In the genomic region with DNA sequence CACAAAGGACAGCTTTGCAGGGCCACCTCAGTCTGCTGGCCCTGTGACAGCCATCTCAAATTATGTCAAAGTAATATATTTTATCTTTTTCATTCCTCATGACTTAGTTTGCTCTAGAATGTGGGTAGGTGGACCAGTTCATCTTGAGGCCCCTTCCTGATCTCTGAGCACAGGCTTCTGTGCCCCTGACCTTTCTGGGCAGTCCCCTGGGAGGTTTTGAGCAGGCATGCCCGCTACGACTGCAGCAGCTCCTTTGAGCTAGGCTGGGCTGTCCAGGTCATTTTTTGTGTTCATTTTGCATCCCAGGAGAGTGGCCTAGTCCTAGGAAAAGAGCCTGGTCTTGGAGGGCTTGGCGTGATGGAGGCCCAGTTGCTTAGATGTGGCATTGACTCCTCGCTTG, we compare ENCODE assay signal across 22 cellular contexts. TPM values are rescaled to one million over a fixed set of nuclear protein-coding genes. Genes with fewer than 3 reads are reported as not detected.
DNase-seq lines count a peak whose midpoint lies in the region; ATAC-seq and TF ChIP-seq lines count a peak whose summit lies in the region.
"Had no signal": no experiment of that assay in that cellular context is flagged by ENCODE, and none has a peak within 500 bp of the region (broad histone marks: within the 10 kb centered on the region; RNA-seq: fewer than 3 reads in every experiment).

No MANE protein-coding gene starts in this region.

- DNase-seq in CD4-positive, alpha-beta T cell, result no peak
- no peak for DNase-seq in activated T-helper 1 cell treated with anti-CD3 and anti-CD28 coated beads, Interleukin-12 subunit alpha, Interleukin-12 subunit beta, Interleukin-2, Interleukin-4 antibody, amounts not matched to agents 30 ng/mL and 10 ng/mL and 1 ng/mL, durations not matched to agents 14 hours and 24 hours and 36 hours (ENCODE audit: low spot score)
- DNase-seq in memory B cell (ENCODE audit: low spot score in 2 of 2) (no peak), Ammon's horn (ENCODE audit: low spot score) (no peak), nephron progenitor cell (no peak), amniotic stem cell (lab: John Stamatoyannopoulos, UW) (no peak)
- DNase-seq: activated gamma-delta T cell; Caco-2; DMS79 treated with DMSO at 0.1 percent for 48 hours; erythroblast; foreskin keratinocyte; hippocampal formation; mucosa of descending colon; MV-4-11; NCI-H510A treated with DMSO at 0.1 percent for 48 hours; SJCRH30; stimulated activated CD4-positive, alpha-beta T cell treated with anti-CD3 and anti-CD28 coated beads, Interleukin-2, amount 100 ng/mL, for 24 hours; stimulated activated naive CD4-positive, alpha-beta T cell treated with Interleukin-2 at 50 U/mL for 16 hours; tibial artery had no signal

- peaks cover 99% of the 10 kb centered on the region for H3K4me1 ChIP-seq in BLaER1
- H3K4me1 ChIP-seq: Caco-2, foreskin keratinocyte, tibial artery had no signal

- no peaks in the 10 kb centered on the region for H3K27me3 ChIP-seq in BLaER1
- H3K27me3 ChIP-seq in CD4-positive, alpha-beta T cell (ENCODE audit: control insufficient read depth, insufficient read depth, low read length), result no peaks in the 10 kb centered on the region
- H3K27me3 ChIP-seq: foreskin keratinocyte, SJCRH30, tibial artery had no signal

- H3K9me3 ChIP-seq in BLaER1, result no peaks in the 10 kb centered on the region
- H3K9me3 ChIP-seq in CD4-positive, alpha-beta T cell (ENCODE audit: control insufficient read depth, low read length), result no peaks in the 10 kb centered on the region
- H3K9me3 ChIP-seq: Caco-2, mucosa of descending colon, SJCRH30, tibial artery had no signal

- H3K9ac ChIP-seq in BLaER1, result no peak overlapping the region
- H3K9ac ChIP-seq: KMS-11 had no signal

- no peaks in the 10 kb centered on the region for H3K27me3 Mint-ChIP-seq in CD4-positive, alpha-beta T cell
- no peaks in the 10 kb centered on the region for H3K27me3 Mint-ChIP-seq in activated T-helper 1 cell treated with anti-CD3 and anti-CD28 coated beads, Interleukin-12 subunit alpha, Interleukin-12 subunit beta, Interleukin-2, Interleukin-4 antibody, amounts not matched to agents 30 ng/mL and 10 ng/mL and 1 ng/mL, durations not matched to agents 14 hours and 24 hours and 36 hours (ENCODE audit: insufficient read depth)
- H3K27me3 Mint-ChIP-seq in memory B cell (no peaks in the 10 kb centered on the region), nephron progenitor cell (ENCODE audit: low read depth, poor library complexity) (peaks cover 23% of the 10 kb centered on the region)

- H3K27ac Mint-ChIP-seq in CD4-positive, alpha-beta T cell, result peak overlapping the region; percentile 86
- H3K27ac Mint-ChIP-seq in activated T-helper 1 cell treated with anti-CD3 and anti-CD28 coated beads, Interleukin-12 subunit alpha, Interleukin-12 subunit beta, Interleukin-2, Interleukin-4 antibody, amounts not matched to agents 30 ng/mL and 10 ng/mL and 1 ng/mL, durations not matched to agents 14 hours and 24 hours and 36 hours, result peak overlapping the region; percentile 59
- H3K27ac Mint-ChIP-seq in memory B cell (peak overlapping the region; percentile 84), nephron progenitor cell (no peak overlapping the region)

- no peaks in the 10 kb centered on the region for H3K9me3 Mint-ChIP-seq in CD4-positive, alpha-beta T cell
- no peaks in the 10 kb centered on the region for H3K9me3 Mint-ChIP-seq in activated T-helper 1 cell treated with anti-CD3 and anti-CD28 coated beads, Interleukin-12 subunit alpha, Interleukin-12 subunit beta, Interleukin-2, Interleukin-4 antibody, amounts not matched to agents 30 ng/mL and 10 ng/mL and 1 ng/mL, durations not matched to agents 14 hours and 24 hours and 36 hours
- H3K9me3 Mint-ChIP-seq in memory B cell (no peaks in the 10 kb centered on the region), nephron progenitor cell (no peaks in the 10 kb centered on the region)

- no peak overlapping the region for H3K4me3 ChIP-seq in BLaER1
- H3K4me3 ChIP-seq: mucosa of descending colon, SJCRH30, skin epidermis, tibial artery had no signal

- ATAC-seq in CD4-positive, alpha-beta T cell (ENCODE audit: poor library complexity), result no peak
- ATAC-seq in memory B cell (ENCODE audit: low read depth), result no peak
- ATAC-seq: foreskin keratinocyte had no signal

- peaks cover 100% of the 10 kb centered on the region for H3K36me3 ChIP-seq in BLaER1
- H3K36me3 ChIP-seq: SJCRH30, tibial artery had no signal

- peaks cover 100% of the 10 kb centered on the region for H4K20me1 ChIP-seq in BLaER1

- H3K27ac ChIP-seq in BLaER1, result 0 out of 2 replicates have a peak overlapping the region, but pooled peaks have one; percentile 18
- peak overlapping the region; percentile 82 for H3K27ac ChIP-seq in CD4-positive, alpha-beta T cell (ENCODE audit: low read depth, low read length)
- H3K27ac ChIP-seq: foreskin keratinocyte, SJCRH30, tibial artery had no signal

- peak overlapping the region; percentile 78 for H3K4me3 Mint-ChIP-seq in CD4-positive, alpha-beta T cell
- peak overlapping the region; percentile 8 for H3K4me3 Mint-ChIP-seq in activated T-helper 1 cell treated with anti-CD3 and anti-CD28 coated beads, Interleukin-12 subunit alpha, Interleukin-12 subunit beta, Interleukin-2, Interleukin-4 antibody, amounts not matched to agents 30 ng/mL and 10 ng/mL and 1 ng/mL, durations not matched to agents 14 hours and 24 hours and 36 hours
- H3K4me3 Mint-ChIP-seq in memory B cell (no peak overlapping the region), nephron progenitor cell (no peak overlapping the region)

- POLR2A ChIA-PET in CD4-positive, alpha-beta T cell (lab: Charles Lee), result interaction anchor here (0.7 to 9.3 kb wide), 6 partner anchors 8 to 25 kb away, joined by 3 to 169 read pairs (median 8); no protein-coding TSS in a partner anchor

- peaks cover 95% of the 10 kb centered on the region for H3K36me3 Mint-ChIP-seq in CD4-positive, alpha-beta T cell (ENCODE audit: low read depth)
- H3K36me3 Mint-ChIP-seq in activated T-helper 1 cell treated with anti-CD3 and anti-CD28 coated beads, Interleukin-12 subunit alpha, Interleukin-12 subunit beta, Interleukin-2, Interleukin-4 antibody, amounts not matched to agents 30 ng/mL and 10 ng/mL and 1 ng/mL, durations not matched to agents 14 hours and 24 hours and 36 hours (ENCODE audit: low read depth), result peaks cover 75% of the 10 kb centered on the region
- H3K36me3 Mint-ChIP-seq in memory B cell (peaks cover 32% of the 10 kb centered on the region), nephron progenitor cell (ENCODE audit: low read depth) (no peaks in the 10 kb centered on the region)

- no peak for TF ChIP-seq CTCF in CD4-positive, alpha-beta T cell (IDR thresholded peaks at IDR 0.05)
- no peak for TF ChIP-seq CTCF in nephron progenitor cell (IDR thresholded peaks at IDR 0.05)

- CTCF ChIA-PET in CD4-positive, alpha-beta T cell (lab: Charles Lee), result interaction anchor here (0.6 to 5.6 kb wide), 4 partner anchors 11 to 453 kb away, joined by 4 to 18 read pairs (median 8); no protein-coding TSS in a partner anchor

- H3K4me2 ChIP-seq in BLaER1, result peak overlapping the region; percentile 90

- intact Hi-C loops in CD4-positive, alpha-beta T cell (cut with DNase I, micrococcal nuclease), result no loop called here
- intact Hi-C loops in activated T-helper 1 cell treated with anti-CD3 and anti-CD28 coated beads, Interleukin-12 subunit alpha, Interleukin-12 subunit beta, Interleukin-2, Interleukin-4 antibody, amounts not matched to agents 30 ng/mL and 10 ng/mL and 1 ng/mL, durations not matched to agents 14 hours and 24 hours and 36 hours (cut with micrococcal nuclease), result loop anchor here (10.0 kb wide), 1 partner anchor 825 kb away; no protein-coding TSS in a partner anchor

- peaks cover 100% of the 10 kb centered on the region for H3K4me1 Mint-ChIP-seq in CD4-positive, alpha-beta T cell (ENCODE audit: low read depth)
- peaks cover 100% of the 10 kb centered on the region for H3K4me1 Mint-ChIP-seq in activated T-helper 1 cell treated with anti-CD3 and anti-CD28 coated beads, Interleukin-12 subunit alpha, Interleukin-12 subunit beta, Interleukin-2, Interleukin-4 antibody, amounts not matched to agents 30 ng/mL and 10 ng/mL and 1 ng/mL, durations not matched to agents 14 hours and 24 hours and 36 hours (ENCODE audit: low read depth)
- H3K4me1 Mint-ChIP-seq in memory B cell (peaks cover 65% of the 10 kb centered on the region), nephron progenitor cell (peaks cover 25% of the 10 kb centered on the region)

RNA-seq across cellular contexts. Expression of a gene that starts 42.7 kb away (rescaled TPM):
- 10 to 100 TPM; 48.9 to 51.6 TPM for total RNA-seq in CD4-positive, alpha-beta T cell
- 89.1 and 101 TPM in 2 replicates for total RNA-seq in activated T-helper 1 cell treated with anti-CD3 and anti-CD28 coated beads, Interleukin-12 subunit alpha, Interleukin-12 subunit beta, Interleukin-2, Interleukin-4 antibody, amounts not matched to agents 30 ng/mL and 10 ng/mL and 1 ng/mL, durations not matched to agents 14 hours and 24 hours and 36 hours

Comparison
In these comparisons a context has a peak if more than half of its experiments do, and no peak if none do; other contexts are left out.
1. H3K4me3 Mint-ChIP-seq: peak in CD4-positive, alpha-beta T cell (single experiment) and activated T-helper 1 cell treated with anti-CD3 and anti-CD28 coated beads, Interleukin-12 subunit alpha, Interleukin-12 subunit beta, Interleukin-2, Interleukin-4 antibody, amounts not matched to agents 30 ng/mL and 10 ng/mL and 1 ng/mL, durations not matched to agents 14 hours and 24 hours and 36 hours (single experiment); none in memory B cell (single experiment) and nephron progenitor cell (single experiment).